Comparison of ENCODE assay signal across 8 cellular contexts in the genomic region with DNA sequence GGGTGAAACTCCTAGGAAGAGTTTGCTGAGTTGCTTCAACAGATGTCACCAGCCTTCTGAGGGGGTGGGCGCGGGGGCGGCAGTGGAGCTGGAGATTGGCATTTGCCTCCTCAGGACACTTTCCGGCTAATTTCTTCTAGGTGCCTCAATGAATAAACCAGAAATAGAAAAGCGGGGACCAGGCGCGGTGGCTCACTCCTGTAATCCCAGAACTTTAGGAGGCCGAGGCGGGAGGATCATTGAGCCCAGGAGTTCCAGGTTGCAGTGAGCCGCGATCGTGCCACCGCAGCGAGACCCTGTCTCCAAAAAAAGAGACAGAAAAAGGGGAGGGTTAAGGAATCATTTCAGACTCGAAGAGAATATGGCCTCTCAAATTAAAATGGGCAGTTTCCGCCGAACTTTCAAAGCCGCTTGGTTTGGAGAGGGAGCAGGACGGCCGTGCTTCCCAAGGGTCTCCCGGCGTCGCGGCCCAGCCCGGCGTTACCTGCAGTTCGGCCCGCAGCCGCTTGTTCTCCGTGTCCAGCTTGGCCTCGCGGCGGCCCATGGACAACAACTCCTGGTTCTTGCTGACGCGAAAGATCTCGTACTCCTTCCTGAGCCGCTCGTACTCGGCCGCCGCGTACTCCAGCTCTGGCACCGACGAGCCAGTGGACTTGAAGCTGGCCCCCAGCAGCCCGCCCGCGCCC. TPM values are rescaled to one million over a fixed set of nuclear protein-coding genes. Genes with fewer than 3 reads are reported as not detected.
DNase-seq lines count a peak whose midpoint lies in the region; ATAC-seq, FAIRE-seq and TF ChIP-seq lines count a peak whose summit lies in the region.

No MANE protein-coding gene starts in this region.

- H3K36me3 Mint-ChIP-seq in CD4-positive, CD25-positive, alpha-beta regulatory T cell: peaks cover 11% of the 10 kb centered on the region

- intact Hi-C loops in stomach (cut with DNase I; ENCODE audit: low total_unique reads): loop anchor here (10.0 kb wide), 1 partner anchor 703 kb away; no protein-coding TSS in a partner anchor

- peak overlapping the region; percentile 76 for H3K27ac ChIP-seq in CD4-positive, CD25-positive, alpha-beta regulatory T cell (ENCODE audit: insufficient read depth, low read length, poor library complexity, severe bottlenecking)
- peak overlapping the region; percentile 94 to 100 (median 98) for H3K27ac ChIP-seq in stomach

- H3K27me3 Mint-ChIP-seq in CD4-positive, CD25-positive, alpha-beta regulatory T cell: no peaks in the 10 kb centered on the region

- H3K27ac Mint-ChIP-seq in CD4-positive, CD25-positive, alpha-beta regulatory T cell: peak overlapping the region; percentile 34 to 90 (median 88)

- peak overlapping the region; percentile 92 to 99 (median 96) for H3K4me3 Mint-ChIP-seq in CD4-positive, CD25-positive, alpha-beta regulatory T cell

- no peak for TF ChIP-seq EP300 in stomach (IDR thresholded peaks at IDR 0.05)

- no peaks in the 10 kb centered on the region for H3K9me3 Mint-ChIP-seq in CD4-positive, CD25-positive, alpha-beta regulatory T cell

- no peak for TF ChIP-seq POLR2A in stomach (IDR thresholded peaks at IDR 0.05)

- peaks cover 32% of the 10 kb centered on the region for H3K4me1 ChIP-seq in CD4-positive, CD25-positive, alpha-beta regulatory T cell (ENCODE audit: control insufficient read depth, insufficient read depth, low read length, poor library complexity, severe bottlenecking)
- H3K4me1 ChIP-seq in stomach: peaks cover 20 to 51% (median 34%) of the 10 kb centered on the region in 4 donors

- H3K36me3 ChIP-seq in CD4-positive, CD25-positive, alpha-beta regulatory T cell (ENCODE audit: control insufficient read depth, insufficient read depth, low read length): peaks cover 18% of the 10 kb centered on the region
- peaks cover 0 to 23% (median 18%) of the 10 kb centered on the region in 4 donors for H3K36me3 ChIP-seq in stomach

- in situ Hi-C loops in KBM-7 (cut with MboI; ENCODE audit: low pct_unique_long_range_greater_than_20kb, low sequenced_read_pairs): loop anchor here (25.0 kb wide), 1 partner anchor 916 kb away; no protein-coding TSS in a partner anchor

- peaks cover 31 to 51% (median 41%) of the 10 kb centered on the region in 4 donors for H3K4me1 Mint-ChIP-seq in CD4-positive, CD25-positive, alpha-beta regulatory T cell

- H3K4me3 ChIP-seq in CD4-positive, CD25-positive, alpha-beta regulatory T cell (ENCODE audit: low read depth, low read length): peak overlapping the region; percentile 80
- peak overlapping the region; percentile 88 to 95 (median 94) for H3K4me3 ChIP-seq in stomach

- peak; percentile 6 to 12 for ATAC-seq in CD4-positive, CD25-positive, alpha-beta regulatory T cell (ENCODE audit: low read depth in 2 of 2)
- no peak for ATAC-seq in GM19397 (IDR thresholded peaks at IDR 0.05; ENCODE audit: unreplicated experiment)

- peak in 2 of 3 donors; percentile 28 to 65 for DNase-seq in CD4-positive, CD25-positive, alpha-beta regulatory T cell
- DNase-seq in GM19239 (ENCODE audit: insufficient read length, low spot score) (peak; percentile 6), KBM-7 (peak; percentile 59), T-helper 9 cell (peak; percentile 21), ecto neural progenitor cell (ENCODE audit: low spot score) (peak; percentile 86), lung microvascular endothelial cell (ENCODE audit: low read depth in 2 of 2) (peak; percentile 84 to 85), stomach (peak; percentile 70)

- H3K9me3 ChIP-seq in CD4-positive, CD25-positive, alpha-beta regulatory T cell (ENCODE audit: control insufficient read depth in 2 of 2, low read length in 2 of 2): no peaks in the 10 kb centered on the region
- no peaks in the 10 kb centered on the region for H3K9me3 ChIP-seq in stomach

- FAIRE-seq in GM19239 (lab: Jason Lieb, UNC): no peak

- no peaks in the 10 kb centered on the region for H3K27me3 ChIP-seq in CD4-positive, CD25-positive, alpha-beta regulatory T cell (ENCODE audit: control insufficient read depth, insufficient read depth, low read length)
- H3K27me3 ChIP-seq in stomach: no peaks in the 10 kb centered on the region

- WGBS in stomach, 5 donors: 3 to 7% (median 3%) methylated on average over 16 to 47 of the region's 47 CpGs

- TF ChIP-seq CTCF in stomach (IDR thresholded peaks at IDR 0.05): peak in 5 of 7 experiments; percentile 18 to 41 (median 24)

RNA-seq across cellular contexts. Expression of a gene that starts 0.6 kb away (rescaled TPM):
- 33.0 TPM for total RNA-seq in CD4-positive, CD25-positive, alpha-beta regulatory T cell
- 1 to 10 TPM; 2.0 to 6.5 (median 5.8) TPM for polyA plus RNA-seq in CD4-positive, CD25-positive, alpha-beta regulatory T cell
- total RNA-seq in lung microvascular endothelial cell (10.2 and 17.9 TPM in 2 replicates), stomach (100 to 1,000 TPM in 1 of 5 donors, 10 to 100 TPM in 4; 19.3 to 213 (median 78.1) TPM)
- polyA plus RNA-seq in stomach: 1 to 10 TPM; 3.9 to 5.8 (median 5.2) TPM

Comparison
In these comparisons a context has a peak if more than half of its experiments do, and no peak if none do; other contexts are left out.
1. DNase-seq: peak in every context shown above with its lines; median percentile 86 in ecto neural progenitor cell; 84 in lung microvascular endothelial cell; 70 in stomach; 59 in KBM-7; 46 in CD4-positive, CD25-positive, alpha-beta regulatory T cell; 21 in T-helper 9 cell; 6 in GM19239.